ENCODE assay signal across 1 cellular context in the genomic region with DNA sequence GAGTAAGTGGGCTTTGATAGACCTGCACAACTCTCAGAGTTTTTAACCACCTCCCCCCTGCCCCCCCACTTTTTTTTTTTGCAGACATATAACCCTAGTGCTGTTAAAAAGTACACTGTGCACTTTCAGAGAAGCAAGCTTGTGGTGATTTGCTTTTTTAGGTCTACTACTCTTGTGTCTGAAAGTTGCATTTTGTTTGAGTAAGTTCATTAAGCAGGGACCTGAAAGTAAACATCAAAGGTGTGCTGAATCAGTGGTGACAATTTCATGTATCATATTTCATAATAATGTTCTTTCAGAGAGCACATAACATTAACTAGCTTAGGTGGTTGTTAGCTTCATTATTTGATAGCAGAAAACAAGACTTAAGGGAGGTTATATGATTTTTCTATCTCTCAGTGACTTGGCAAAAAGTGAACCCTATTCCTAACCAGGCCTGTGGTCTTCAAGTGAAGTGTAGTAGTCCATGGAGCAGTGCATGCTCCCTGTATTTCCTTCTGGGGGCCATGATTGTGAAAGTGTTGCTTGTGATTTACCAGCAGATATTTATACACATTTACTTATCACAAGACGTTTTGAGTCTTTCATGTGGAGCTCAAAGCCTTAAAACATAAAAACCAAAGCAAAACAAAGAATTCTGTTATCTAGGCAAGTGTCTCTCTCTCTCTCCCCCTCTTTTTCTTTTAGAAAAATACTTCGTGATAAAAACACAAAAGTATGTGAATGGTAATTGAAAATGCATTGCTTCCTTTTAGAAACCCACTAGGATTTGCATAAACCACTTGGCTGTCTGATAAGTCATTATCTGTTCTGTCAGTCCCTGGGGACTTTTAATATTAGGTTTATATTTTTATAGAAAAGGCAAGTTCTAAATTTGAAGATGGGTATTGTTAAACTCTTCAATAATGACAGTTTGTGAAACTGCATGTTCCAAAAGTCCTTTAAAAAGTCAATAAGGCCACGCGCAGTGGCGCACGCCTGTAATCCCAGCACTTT.
A peak's percentile ranks its signal among the peaks of the same experiment; 100 is the strongest.
TF ChIP-seq lines count a peak whose summit lies in the region.

No MANE protein-coding gene starts in this region.

TF ChIP-seq in GM12878, 131 proteins besides CTCF, POLR2A, EP300 and RAD21:
- TF ChIP-seq POU2F2 (IDR thresholded peaks at IDR 0.05; ENCODE audit: borderline replicate concordance, low read depth, low read length) (peak; percentile 91; the same call in 2 of the 3 replicates), PKNOX1 (IDR thresholded peaks at IDR 0.05) (peak; percentile 30; the same call in 1 of the 2 replicates), MEF2B (IDR thresholded peaks at IDR 0.05; ENCODE audit: partially characterized antibody, poor library complexity, severe bottlenecking) (peak; percentile 78), CHD1 (IDR thresholded peaks at IDR 0.05; ENCODE audit: low read depth, low read length) (no peak), NBN (IDR thresholded peaks at IDR 0.05) (no peak), RUNX3 (IDR thresholded peaks at IDR 0.05; ENCODE audit: low read length) (peak; percentile 76), MTA2 (IDR thresholded peaks at IDR 0.05; ENCODE audit: low read depth) (peak; percentile 7; the same call in 1 of the 2 replicates)
TF ChIP-seq in GM12878: peak in this region for 5.
